1 cellular context compared by ENCODE assay signal in genomic region chr17:29149431-29150064, GRCh38.
TF ChIP-seq lines count a peak whose summit lies in the region.

No MANE protein-coding gene starts in this region.

TF ChIP-seq in GM12878, 131 proteins besides CTCF, POLR2A, EP300 and RAD21 (continued from another document):
- TF ChIP-seq PKNOX1 (IDR thresholded peaks at IDR 0.05) (0 out of 2 replicates have a peak, but pooled peaks have one; percentile 35), BHLHE40 (IDR thresholded peaks at IDR 0.05; ENCODE audit: borderline replicate concordance in 1 of 2, low read depth in 2 of 2, low read length in 1 of 2) (peak in 1 of 2 experiments; percentile 49; a peak in 1 of 4 replicates), ZBTB11 (CRISPR knock-in tag; IDR thresholded peaks at IDR 0.05) (no peak), IKZF1 (conservative IDR thresholded peaks at IDR 0.05) (peak; percentile 71), SPI1 (IDR thresholded peaks at IDR 0.05; ENCODE audit: borderline replicate concordance, insufficient read depth, low read depth, low read length) (0 out of 2 replicates have a peak, but pooled peaks have one; percentile 11), SMC3 (IDR thresholded peaks at IDR 0.05; ENCODE audit: borderline replicate concordance, low read length) (0 out of 2 replicates have a peak, but pooled peaks have one; percentile 6), ZNF207 (IDR thresholded peaks at IDR 0.05; ENCODE audit: borderline replicate concordance) (no peak), ASH2L (IDR thresholded peaks at IDR 0.05; ENCODE audit: borderline replicate concordance, low read depth) (no peak), RELA (IDR thresholded peaks at IDR 0.05; ENCODE audit: borderline replicate concordance, partially characterized antibody) (peak; percentile 96), MTA2 (IDR thresholded peaks at IDR 0.05; ENCODE audit: low read depth) (peak; percentile 46; the same call in 1 of the 2 replicates), BCL11A (IDR thresholded peaks at IDR 0.05; ENCODE audit: low read depth, low read length) (0 out of 2 replicates have a peak, but pooled peaks have one; percentile 12), MTA3 (IDR thresholded peaks at IDR 0.05; ENCODE audit: borderline replicate concordance, low read length) (no peak), POU2F2 (IDR thresholded peaks at IDR 0.05; ENCODE audit: borderline replicate concordance, low read depth, low read length) (no peak), TCF3 (IDR thresholded peaks at IDR 0.05; ENCODE audit: borderline replicate concordance, insufficient read depth, low read depth, low read length) (peak; percentile 86), TCF7 (IDR thresholded peaks at IDR 0.05; ENCODE audit: borderline replicate concordance) (no peak), ZNF687 (IDR thresholded peaks at IDR 0.05) (peak; percentile 82), PBX3 (IDR thresholded peaks at IDR 0.05; ENCODE audit: insufficient replicate concordance, low read depth, low read length) (peak; percentile 78), HDAC6 (IDR thresholded peaks at IDR 0.05; ENCODE audit: unreplicated experiment) (no peak), TCF12 (IDR thresholded peaks at IDR 0.05; ENCODE audit: low read depth, low read length) (peak; percentile 98), RAD51 (IDR thresholded peaks at IDR 0.05) (peak; percentile 62; the same call in 1 of the 2 replicates)
